In the genomic region with DNA sequence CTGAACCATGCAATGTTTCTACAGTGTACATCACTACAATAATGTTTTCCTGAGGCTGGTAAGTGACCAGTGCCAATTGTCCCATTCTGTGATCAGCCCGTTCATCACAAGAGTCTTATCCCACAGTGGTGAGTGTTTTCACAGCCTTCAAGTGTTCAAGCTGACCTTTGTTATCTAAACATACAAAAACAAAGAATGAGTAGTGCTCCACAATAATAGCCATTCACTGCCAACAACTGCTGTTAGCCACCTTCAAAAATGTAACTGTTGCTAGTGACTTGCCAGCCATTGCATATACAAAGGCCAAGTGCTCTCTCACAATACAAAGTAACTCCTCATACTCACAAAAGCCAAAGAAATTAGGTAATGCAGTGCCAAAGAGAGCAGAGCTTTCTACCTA, we compare ENCODE assay signal across 1 cellular context.
TF ChIP-seq lines count a peak whose summit lies in the region.

No MANE protein-coding gene starts in this region.

TF ChIP-seq in A549, 52 proteins besides CTCF, POLR2A, EP300 and RAD21:
- TF ChIP-seq JUN (IDR thresholded peaks at IDR 0.05) = no peak
